8 cellular contexts compared by ENCODE assay signal in the genomic region with DNA sequence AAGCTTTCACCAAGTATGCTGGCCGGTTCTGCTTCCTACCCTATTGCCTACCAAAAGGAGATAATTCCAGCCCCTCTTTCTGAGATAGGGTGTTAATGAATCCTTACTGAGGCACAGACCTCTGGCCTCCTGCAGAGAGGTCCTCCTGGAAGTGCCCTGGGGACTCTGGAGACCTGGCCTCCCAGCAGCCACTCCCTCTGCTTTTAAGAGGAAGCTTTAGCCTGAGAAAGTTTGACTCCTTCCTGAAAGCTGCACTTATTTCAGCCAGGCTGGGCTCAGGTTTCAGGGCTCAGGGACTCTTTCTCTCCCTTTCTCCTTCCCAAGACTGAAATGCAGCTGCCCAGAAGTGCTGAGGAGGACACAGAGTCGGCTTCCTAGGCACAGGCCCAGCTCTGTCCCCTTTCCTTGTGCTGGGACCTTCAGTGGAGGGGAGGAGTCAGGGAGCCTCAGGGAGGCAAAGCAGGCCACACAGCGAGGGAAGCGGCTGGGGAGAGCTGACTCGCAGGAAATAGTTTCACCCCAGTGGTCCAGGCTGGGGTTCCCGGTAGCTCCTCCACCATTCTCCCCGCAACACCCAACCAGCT.
DNase-seq lines count a peak whose midpoint lies in the region; ATAC-seq and TF ChIP-seq lines count a peak whose summit lies in the region.

No MANE protein-coding gene starts in this region.

- H3K4me1 ChIP-seq in stomach, result peaks cover 26 to 53% (median 43%) of the 10 kb centered on the region in 4 donors

- H3K4me3 ChIP-seq in stomach, result no peak overlapping the region

- no peak for TF ChIP-seq CTCF in stomach (IDR thresholded peaks at IDR 0.05)

- intact Hi-C loops in stomach (cut with DNase I; ENCODE audit: low total_unique reads), result no loop called here

- no peaks in the 10 kb centered on the region for H3K36me3 ChIP-seq in stomach

- ATAC-seq in GM18505 (IDR thresholded peaks at IDR 0.05; ENCODE audit: unreplicated experiment), result no peak
- ATAC-seq in GM18502 (IDR thresholded peaks at IDR 0.05; ENCODE audit: poor library complexity, unreplicated experiment), result no peak

- H3K27ac ChIP-seq in stomach, result peak overlapping the region; percentile 57 to 76 (median 73)

- no peak for TF ChIP-seq POLR2A in stomach (IDR thresholded peaks at IDR 0.05)
- no peak for TF ChIP-seq POLR2A in GM18505 (IDR thresholded peaks at IDR 0.05; ENCODE audit: borderline replicate concordance, extremely low read depth, insufficient read depth, insufficient read length)

- WGBS in stomach, 5 donors, result 22 to 37% (median 26%) methylated on average over 7 of the region's 7 CpGs

- H3K27me3 ChIP-seq in stomach, result no peaks in the 10 kb centered on the region

- DNase-seq in HK-2 (ENCODE audit: unreplicated experiment) (peak; percentile 56), UCSD-AML1 (lab: John Stamatoyannopoulos, UW; ENCODE audit: unreplicated experiment) (peak; percentile 54), hepatic stellate cell (ENCODE audit: low spot score) (peak; percentile 40), stomach (peak; percentile 47), GOT3 (lab: John Stamatoyannopoulos, UW) (no peak)
- no peak for DNase-seq in stimulated activated CD4-positive, alpha-beta T cell treated with anti-CD3 and anti-CD28 coated beads, Interleukin-2, amount 100 ng/mL, for 24 hours

- H3K9me3 ChIP-seq in stomach, result no peaks in the 10 kb centered on the region

- no peak for TF ChIP-seq EP300 in stomach (IDR thresholded peaks at IDR 0.05)

Comparison
In these comparisons a context has a peak if more than half of its experiments do, and no peak if none do; other contexts are left out.
1. DNase-seq: peak in HK-2 (single experiment), UCSD-AML1 (single experiment), hepatic stellate cell (single experiment) and stomach (single experiment); none in stimulated activated CD4-positive, alpha-beta T cell treated with anti-CD3 and anti-CD28 coated beads, Interleukin-2, amount 100 ng/mL, for 24 hours (0 of 2) and GOT3 (single experiment).